10 cellular contexts compared by ENCODE assay signal in genomic region chr6:11278207-11278559, GRCh38. TPM values are rescaled to one million over a fixed set of nuclear protein-coding genes. Genes with fewer than 3 reads are reported as not detected.
DNase-seq lines count a peak whose midpoint lies in the region; ATAC-seq and TF ChIP-seq lines count a peak whose summit lies in the region.
"Had no signal": no experiment of that assay in that cellular context is flagged by ENCODE, and none has a peak within 500 bp of the region (broad histone marks: within the 10 kb centered on the region; RNA-seq: fewer than 3 reads in every experiment).

No MANE protein-coding gene starts in this region.

- CTCF ChIA-PET in MCF 10A (lab: Yijun Ruan, JAX) = no interaction called here

- H3K9me3 Mint-ChIP-seq in MCF 10A (ENCODE audit: unreplicated experiment) = no peaks in the 10 kb centered on the region
- H3K9me3 Mint-ChIP-seq in T-helper 2 cell treated with Interferon-gamma antibody and Interleukin-4, amounts not matched to agents 5 μg/mL and 100 μg/mL, for 36 hours = no peaks in the 10 kb centered on the region
- no peaks in the 10 kb centered on the region for H3K9me3 Mint-ChIP-seq in endothelial cell (ENCODE audit: unreplicated experiment)

- TF ChIP-seq POLR2A in breast epithelium (IDR thresholded peaks at IDR 0.05) = no peak
- no peak for TF ChIP-seq POLR2A in tibial nerve (IDR thresholded peaks at IDR 0.05)

- TF ChIP-seq CTCF in breast epithelium (IDR thresholded peaks at IDR 0.05) (no peak), MCF 10A (IDR thresholded peaks at IDR 0.05; ENCODE audit: unreplicated experiment) (no peak), endothelial cell (IDR thresholded peaks at IDR 0.05; ENCODE audit: unreplicated experiment) (no peak), tibial nerve (IDR thresholded peaks at IDR 0.05) (no peak)

- POLR2A ChIA-PET in MCF 10A (lab: Yijun Ruan, JAX) = no interaction called here

- no peak for TF ChIP-seq EP300 in tibial nerve (IDR thresholded peaks at IDR 0.05)

- intact Hi-C loops in breast epithelium (cut with DNase I; ENCODE audit: low total_unique reads) (no loop called here), MCF 10A (cut with micrococcal nuclease) (no loop called here)

- H3K4me3 ChIP-seq in breast epithelium (no peak overlapping the region), tibial nerve (no peak overlapping the region)

- H3K27me3 Mint-ChIP-seq in MCF 10A (ENCODE audit: insufficient read depth, unreplicated experiment) (no peaks in the 10 kb centered on the region), endothelial cell (ENCODE audit: unreplicated experiment) (no peaks in the 10 kb centered on the region)
- no peaks in the 10 kb centered on the region for H3K27me3 Mint-ChIP-seq in T-helper 2 cell treated with Interferon-gamma antibody and Interleukin-4, amounts not matched to agents 5 μg/mL and 100 μg/mL, for 36 hours (ENCODE audit: low read depth)

- H3K36me3 Mint-ChIP-seq in MCF 10A (ENCODE audit: insufficient read depth, unreplicated experiment) = no peaks in the 10 kb centered on the region
- H3K36me3 Mint-ChIP-seq in T-helper 2 cell treated with Interferon-gamma antibody and Interleukin-4, amounts not matched to agents 5 μg/mL and 100 μg/mL, for 36 hours (ENCODE audit: low read depth) = peaks cover 30% of the 10 kb centered on the region
- no peaks in the 10 kb centered on the region for H3K36me3 Mint-ChIP-seq in endothelial cell (ENCODE audit: low read depth, unreplicated experiment)

- H3K4me1 Mint-ChIP-seq in MCF 10A (ENCODE audit: insufficient read depth, unreplicated experiment) (peaks cover 6% of the 10 kb centered on the region), endothelial cell (ENCODE audit: unreplicated experiment) (peaks cover 22% of the 10 kb centered on the region)
- peaks cover 31% of the 10 kb centered on the region for H3K4me1 Mint-ChIP-seq in T-helper 2 cell treated with Interferon-gamma antibody and Interleukin-4, amounts not matched to agents 5 μg/mL and 100 μg/mL, for 36 hours (ENCODE audit: low read depth)

- ATAC-seq in HG03025 (IDR thresholded peaks at IDR 0.05; ENCODE audit: low FRiP score, unreplicated experiment) (no peak), HG03378 (IDR thresholded peaks at IDR 0.05; ENCODE audit: unreplicated experiment) (no peak)

- H3K4me1 ChIP-seq in breast epithelium (peaks cover 0 to 10% of the 10 kb centered on the region in 2 donors), tibial nerve (peaks cover 0 to 45% (median 25%) of the 10 kb centered on the region in 4 donors)

- no TSS peak for BruUV-seq in MCF 10A (replicated peaks; lab: Mats Ljungman, UMichigan)

- 91 to 97% methylated on average over 6 of the region's 6 CpGs for WGBS in tibial nerve, 2 donors

- no peak overlapping the region for H3K4me3 Mint-ChIP-seq in MCF 10A (ENCODE audit: unreplicated experiment)
- H3K4me3 Mint-ChIP-seq in T-helper 2 cell treated with Interferon-gamma antibody and Interleukin-4, amounts not matched to agents 5 μg/mL and 100 μg/mL, for 36 hours = peak overlapping the region; percentile 17
- no peak overlapping the region for H3K4me3 Mint-ChIP-seq in endothelial cell (ENCODE audit: unreplicated experiment)

- H3K36me3 ChIP-seq in breast epithelium = no peaks in the 10 kb centered on the region
- no peaks in the 10 kb centered on the region for H3K36me3 ChIP-seq in tibial nerve

- no peaks in the 10 kb centered on the region for H3K9me3 ChIP-seq in breast epithelium
- no peaks in the 10 kb centered on the region for H3K9me3 ChIP-seq in tibial nerve

- H3K27me3 ChIP-seq in breast epithelium (no peaks in the 10 kb centered on the region), tibial nerve (no peaks in the 10 kb centered on the region)

- H3K27ac Mint-ChIP-seq in MCF 10A (ENCODE audit: low read depth, unreplicated experiment) (no peak overlapping the region), endothelial cell (ENCODE audit: unreplicated experiment) (peak overlapping the region; percentile 44)
- H3K27ac Mint-ChIP-seq in T-helper 2 cell treated with Interferon-gamma antibody and Interleukin-4, amounts not matched to agents 5 μg/mL and 100 μg/mL, for 36 hours = peak overlapping the region; percentile 70

- DNase-seq in breast epithelium (ENCODE audit: low spot score in 2 of 2) = no peak
- no peak for DNase-seq in MCF 10A (ENCODE audit: unreplicated experiment)
- DNase-seq in T-helper 2 cell treated with Interferon-gamma antibody and Interleukin-4, amounts not matched to agents 5 μg/mL and 100 μg/mL, for 36 hours (ENCODE audit: low spot score) = no peak
- no peak for DNase-seq in endothelial cell (ENCODE audit: low spot score)
- no peak for DNase-seq in tibial nerve (ENCODE audit: low spot score in 2 of 2)
- DNase-seq in NCI-H1092 (lab: John Stamatoyannopoulos, UW) = no peak
- DNase-seq: amniotic stem cell, NCI-H1694 had no signal

- H3K27ac ChIP-seq in breast epithelium (peak overlapping the region; percentile 0 to 45), tibial nerve (peak overlapping the region; percentile 25 to 79 (median 56))

RNA-seq across cellular contexts. Expression of gene NEDD9, which starts 45.7 kb away (rescaled TPM):
- total RNA-seq in breast epithelium (100 to 1,000 TPM in 1 of 3 donors, 10 to 100 TPM in 2; 41.4 to 108 (median 79.2) TPM), MCF 10A (2022) (2.2 and 4.4 TPM in 2 replicates), endothelial cell (ENCODE audit: unreplicated experiment) (3.2 TPM), tibial nerve (100 to 1,000 TPM; 107 to 205 (median 130) TPM)
